19 cellular contexts compared by ENCODE assay signal in the genomic region with DNA sequence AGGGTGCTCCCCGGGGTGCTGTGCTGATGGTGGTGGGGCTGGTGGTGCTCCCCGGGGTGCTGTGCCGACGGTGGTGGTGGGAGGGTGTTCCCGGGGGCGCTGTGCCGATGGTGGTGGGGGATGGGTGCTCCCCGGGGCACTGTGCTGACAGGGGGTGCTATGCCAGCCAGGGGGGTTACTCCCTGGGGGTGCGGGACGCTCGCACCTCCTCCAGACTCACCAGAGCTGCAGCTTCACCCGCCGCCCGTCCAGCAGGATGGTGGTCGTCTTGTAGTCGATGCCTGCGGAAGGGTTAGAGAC.
"Had no signal": no experiment of that assay in that cellular context is flagged by ENCODE, and none has a peak within 500 bp of the region (broad histone marks: within the 10 kb centered on the region; RNA-seq: fewer than 3 reads in every experiment).

No MANE protein-coding gene starts in this region.

- H3K9me3 ChIP-seq: breast epithelium, mucosa of descending colon, neutrophil, ovary, right lobe of liver, tibial nerve had no signal

- DNase-seq: activated CD4-positive, alpha-beta T cell treated with anti-CD3 and anti-CD28 coated beads for 36 hours; activated CD4-positive, CD25-positive, alpha-beta regulatory T cell; activated CD8-positive, alpha-beta memory T cell treated with anti-CD3 and anti-CD28 coated beads, Interleukin-2, amount 10 ng/mL, durations not matched to agents 7 days and 5 days; activated CD8-positive, alpha-beta T cell treated with anti-CD3 and anti-CD28 coated beads, Interleukin-2, amount 10 ng/mL, durations not matched to agents 7 days and 5 days; activated naive CD8-positive, alpha-beta T cell treated with anti-CD3 and anti-CD28 coated beads, Interleukin-2, amount 50 U/mL, for 24 hours; activated T-cell treated with anti-CD3 and anti-CD28 coated beads, Interleukin-2, amount 50 U/mL, for 48 hours; effector memory CD8-positive, alpha-beta T cell; mesendoderm; stimulated activated CD4-positive, alpha-beta T cell treated with anti-CD3 and anti-CD28 coated beads, Interleukin-2, amount 100 ng/mL, for 48 hours had no signal

- H3K36me3 ChIP-seq: breast epithelium, neutrophil, ovary, right lobe of liver had no signal

- H3K4me1 ChIP-seq: breast epithelium, right lobe of liver had no signal

- ATAC-seq: activated CD4-positive, alpha-beta T cell treated with anti-CD3 and anti-CD28 coated beads for 36 hours; activated CD8-positive, alpha-beta memory T cell treated with anti-CD3 and anti-CD28 coated beads, Interleukin-2, amount 10 ng/mL, durations not matched to agents 7 days and 5 days; activated CD8-positive, alpha-beta T cell treated with anti-CD3 and anti-CD28 coated beads, Interleukin-2, amount 10 ng/mL, durations not matched to agents 7 days and 5 days; activated naive CD8-positive, alpha-beta T cell treated with anti-CD3 and anti-CD28 coated beads, Interleukin-2, amount 50 U/mL, for 24 hours; effector memory CD8-positive, alpha-beta T cell; left lobe of liver; mucosa of descending colon; natural killer cell treated with Interleukin-12 subunit alpha and Interleukin-12 subunit beta and Interleukin-15 and Interleukin-18, amount 100 ng/mL, for 72 hours; right lobe of liver had no signal

- H3K27ac ChIP-seq: breast epithelium, coronary artery, neutrophil, ovary, right lobe of liver had no signal

- H3K4me3 ChIP-seq: breast epithelium, coronary artery, lung, mucosa of descending colon, ovary, right lobe of liver, tibial nerve had no signal

- H3K27me3 ChIP-seq: breast epithelium, ovary, right lobe of liver, tibial nerve had no signal
